ENCODE assay signal across 21 cellular contexts in genomic region chr1:171581766-171582165, GRCh38. TPM values are rescaled to one million over a fixed set of nuclear protein-coding genes. Genes with fewer than 3 reads are reported as not detected.
DNase-seq lines count a peak whose midpoint lies in the region; ATAC-seq and TF ChIP-seq lines count a peak whose summit lies in the region.
"Had no signal": no experiment of that assay in that cellular context is flagged by ENCODE, and none has a peak within 500 bp of the region (broad histone marks: within the 10 kb centered on the region; RNA-seq: fewer than 3 reads in every experiment).

No MANE protein-coding gene starts in this region.

- no peak overlapping the region for H3K4me3 ChIP-seq in esophagus squamous epithelium
- H3K4me3 ChIP-seq: colonic mucosa, hepatocyte, ovary, right lobe of liver, stomach, upper lobe of left lung had no signal

- no peaks in the 10 kb centered on the region for H3K9me3 ChIP-seq in esophagus squamous epithelium
- H3K9me3 ChIP-seq: colonic mucosa, ovary, right lobe of liver, stomach, upper lobe of left lung had no signal

- DNase-seq in activated CD4-positive, alpha-beta T cell treated with anti-CD3 and anti-CD28 coated beads, Interleukin-2, amount 10 ng/mL, durations not matched to agents 24 days and 14 days, result no peak
- DNase-seq in activated CD4-positive, alpha-beta T cell treated with anti-CD3 and anti-CD28 coated beads for 1 hour, result no peak
- DNase-seq in T-cell (no peak), amniotic epithelial cell (ENCODE audit: low read depth) (peak; percentile 76), nephron progenitor cell (no peak), esophagus squamous epithelium (lab: John Stamatoyannopoulos, UW) (no peak), glomerular visceral epithelial cell (ENCODE audit: extremely low spot score) (no peak), NCI-H1048 (lab: John Stamatoyannopoulos, UW) (no peak)
- DNase-seq: activated gamma-delta T cell treated with Interleukin-2 at 50 U/mL for 16 hours, colonic mucosa, GDM1, HCEC 1CT, Kasumi-1, NCI-H1105, NCI-H524, ovary, right lobe of liver, stomach, upper lobe of left lung had no signal

- H3K4me1 ChIP-seq in esophagus squamous epithelium, result no peaks in the 10 kb centered on the region
- H3K4me1 ChIP-seq: colonic mucosa, right lobe of liver, stomach, upper lobe of left lung had no signal

- TF ChIP-seq CTCF in nephron progenitor cell (IDR thresholded peaks at IDR 0.05), result no peak
- TF ChIP-seq CTCF in esophagus squamous epithelium (IDR thresholded peaks at IDR 0.05), result no peak

- no peaks in the 10 kb centered on the region for H3K27me3 ChIP-seq in esophagus squamous epithelium
- H3K27me3 ChIP-seq: colonic mucosa, hepatocyte, ovary, right lobe of liver, stomach, upper lobe of left lung had no signal

- H3K4me3 Mint-ChIP-seq in activated CD4-positive, alpha-beta T cell treated with anti-CD3 and anti-CD28 coated beads, Interleukin-2, amount 10 ng/mL, durations not matched to agents 24 days and 14 days, result no peak overlapping the region
- H3K4me3 Mint-ChIP-seq in T-cell (no peak overlapping the region), nephron progenitor cell (no peak overlapping the region)

- peaks cover 0 to 100% (median 29%) of the 10 kb centered on the region in 3 donors for H3K36me3 ChIP-seq in esophagus squamous epithelium
- H3K36me3 ChIP-seq: ovary had no signal

- POLR2A ChIA-PET in T-cell (lab: Charles Lee), result no interaction called here

- TF ChIP-seq POLR2A in esophagus squamous epithelium (IDR thresholded peaks at IDR 0.05), result no peak

- H3K27ac Mint-ChIP-seq in activated CD4-positive, alpha-beta T cell treated with anti-CD3 and anti-CD28 coated beads, Interleukin-2, amount 10 ng/mL, durations not matched to agents 24 days and 14 days, result peak overlapping the region; percentile 36
- peak overlapping the region; percentile 41 to 82 for H3K27ac Mint-ChIP-seq in T-cell
- peak overlapping the region; percentile 70 for H3K27ac Mint-ChIP-seq in nephron progenitor cell

- H3K27ac ChIP-seq in esophagus squamous epithelium, result no peak overlapping the region
- H3K27ac ChIP-seq: colonic mucosa, hepatocyte, ovary, right lobe of liver, stomach, upper lobe of left lung had no signal

- H3K36me3 Mint-ChIP-seq in activated CD4-positive, alpha-beta T cell treated with anti-CD3 and anti-CD28 coated beads, Interleukin-2, amount 10 ng/mL, durations not matched to agents 24 days and 14 days (ENCODE audit: low read depth), result peaks cover 63% of the 10 kb centered on the region
- H3K36me3 Mint-ChIP-seq in T-cell (peaks cover 55% of the 10 kb centered on the region), nephron progenitor cell (ENCODE audit: low read depth) (peaks cover 62% of the 10 kb centered on the region)

- no peaks in the 10 kb centered on the region for H3K9me3 Mint-ChIP-seq in activated CD4-positive, alpha-beta T cell treated with anti-CD3 and anti-CD28 coated beads, Interleukin-2, amount 10 ng/mL, durations not matched to agents 24 days and 14 days
- H3K9me3 Mint-ChIP-seq in T-cell, result no peaks in the 10 kb centered on the region
- no peaks in the 10 kb centered on the region for H3K9me3 Mint-ChIP-seq in nephron progenitor cell

- H3K4me1 Mint-ChIP-seq in activated CD4-positive, alpha-beta T cell treated with anti-CD3 and anti-CD28 coated beads, Interleukin-2, amount 10 ng/mL, durations not matched to agents 24 days and 14 days, result peaks cover 28% of the 10 kb centered on the region
- H3K4me1 Mint-ChIP-seq in T-cell (peaks cover 5 to 18% (median 11%) of the 10 kb centered on the region in 3 donors), nephron progenitor cell (no peaks in the 10 kb centered on the region)

- no peaks in the 10 kb centered on the region for H3K27me3 Mint-ChIP-seq in activated CD4-positive, alpha-beta T cell treated with anti-CD3 and anti-CD28 coated beads, Interleukin-2, amount 10 ng/mL, durations not matched to agents 24 days and 14 days
- H3K27me3 Mint-ChIP-seq in T-cell (no peaks in the 10 kb centered on the region), nephron progenitor cell (ENCODE audit: low read depth, poor library complexity) (no peaks in the 10 kb centered on the region)

- intact Hi-C loops in activated CD4-positive, alpha-beta T cell treated with anti-CD3 and anti-CD28 coated beads, Interleukin-2, amount 10 ng/mL, durations not matched to agents 24 days and 14 days (cut with micrococcal nuclease), result loop anchor here (2.0 to 5.0 kb wide), 2 partner anchors 95 to 161 kb away; partner anchors contain the start of gene VAMP4
- intact Hi-C loops in esophagus squamous epithelium (cut with DNase I), result no loop called here

- CTCF ChIA-PET in T-cell (lab: Charles Lee), result no interaction called here

- no peak for ATAC-seq in T-cell (replicated peaks in 1 of 4)
- ATAC-seq: right lobe of liver had no signal

RNA-seq across cellular contexts. Expression of gene MYOCOS, which starts 40.3 kb away (rescaled TPM):
- total RNA-seq in activated CD4-positive, alpha-beta T cell treated with anti-CD3 and anti-CD28 coated beads, Interleukin-2, amount 10 ng/mL, durations not matched to agents 24 days and 14 days, result 0.21 TPM in 1 of 2 replicates, not detected in the other
- total RNA-seq in T-cell (under 1 TPM in 2 of 5 donors, not detected in 3; 0.18 to 0.33 TPM), esophagus squamous epithelium (not detected)
- total RNA-seq: colonic mucosa, hepatocyte, lower leg skin, right lobe of liver, stomach, upper lobe of left lung had no signal
